28 cellular contexts compared by ENCODE assay signal in genomic region chr10:65497837-65498236, GRCh38.
"Had no signal": no experiment of that assay in that cellular context is flagged by ENCODE, and none has a peak within 500 bp of the region (broad histone marks: within the 10 kb centered on the region; RNA-seq: fewer than 3 reads in every experiment).

No MANE protein-coding gene starts in this region.

- H3K36me3 ChIP-seq: neural progenitor cell, ovary, right lobe of liver, sigmoid colon, stomach, thoracic aorta, thyroid gland, tibial nerve, upper lobe of left lung, uterus had no signal

- H2AFZ ChIP-seq: neural progenitor cell, parathyroid adenoma had no signal

- H3K4me2 ChIP-seq: neural progenitor cell had no signal

- H3K27ac ChIP-seq: neural progenitor cell, ovary, parathyroid adenoma, psoas muscle, right lobe of liver, sigmoid colon, stomach, thoracic aorta, thyroid gland, tibial nerve, upper lobe of left lung, uterus had no signal

- H3K27ac Mint-ChIP-seq: natural killer cell; nephron; neural progenitor cell; progenitor cell of endocrine pancreas; stimulated activated effector memory CD8-positive, alpha-beta T cell treated with anti-CD3 and anti-CD28 coated beads, Interleukin-12 subunit alpha, Interleukin-12 subunit beta, amount 100 ng/mL, for 72 hours; stimulated activated naive B cell treated with anti-CD40 and anti-IgM and Interleukin-4, amounts not matched to agents 10 μg/mL and 1 μg/mL and 100 μg/mL, for 72 hours; stimulated activated naive CD8-positive, alpha-beta T cell treated with anti-CD3 and anti-CD28 coated beads, Interleukin-15, Interleukin-2, amounts not matched to agents 100 ng/mL and 50 ng/mL, for 24 hours had no signal

- H3K27me3 ChIP-seq: neural progenitor cell, ovary, right lobe of liver, sigmoid colon, stomach, thyroid gland, tibial nerve, upper lobe of left lung, uterus had no signal

- H3K27me3 Mint-ChIP-seq: progenitor cell of endocrine pancreas; stimulated activated naive B cell treated with anti-CD40 and anti-IgM and Interleukin-4, amounts not matched to agents 10 μg/mL and 1 μg/mL and 100 μg/mL, for 72 hours; stimulated activated naive CD8-positive, alpha-beta T cell treated with anti-CD3 and anti-CD28 coated beads, Interleukin-15, Interleukin-2, amounts not matched to agents 100 ng/mL and 50 ng/mL, for 24 hours had no signal

- ATAC-seq: natural killer cell; psoas muscle; right cardiac atrium; right lobe of liver; stimulated activated effector memory CD8-positive, alpha-beta T cell treated with anti-CD3 and anti-CD28 coated beads, Interleukin-12 subunit alpha, Interleukin-12 subunit beta, amount 100 ng/mL, for 72 hours; stimulated activated naive B cell treated with anti-CD40 and anti-IgM and Interleukin-4, amounts not matched to agents 10 μg/mL and 1 μg/mL and 100 μg/mL, for 72 hours had no signal

- H3K9ac ChIP-seq: neural progenitor cell, parathyroid adenoma had no signal

- H3K9me3 Mint-ChIP-seq: nephron, neural progenitor cell had no signal

- FAIRE-seq: small intestine had no signal

- H3K79me2 ChIP-seq: parathyroid adenoma had no signal

- H3K4me3 Mint-ChIP-seq: natural killer cell; nephron; neural progenitor cell; stimulated activated effector memory CD8-positive, alpha-beta T cell treated with anti-CD3 and anti-CD28 coated beads, Interleukin-12 subunit alpha, Interleukin-12 subunit beta, amount 100 ng/mL, for 72 hours; stimulated activated naive B cell treated with anti-CD40 and anti-IgM and Interleukin-4, amounts not matched to agents 10 μg/mL and 1 μg/mL and 100 μg/mL, for 72 hours; stimulated activated naive CD8-positive, alpha-beta T cell treated with anti-CD3 and anti-CD28 coated beads, Interleukin-15, Interleukin-2, amounts not matched to agents 100 ng/mL and 50 ng/mL, for 24 hours had no signal

- H3K4me1 ChIP-seq: neural progenitor cell, parathyroid adenoma, psoas muscle, right lobe of liver, sigmoid colon, stomach, thyroid gland, tibial nerve, upper lobe of left lung, uterus had no signal

- H3K4me1 Mint-ChIP-seq: natural killer cell; nephron; neural progenitor cell; stimulated activated effector memory CD8-positive, alpha-beta T cell treated with anti-CD3 and anti-CD28 coated beads, Interleukin-12 subunit alpha, Interleukin-12 subunit beta, amount 100 ng/mL, for 72 hours; stimulated activated naive B cell treated with anti-CD40 and anti-IgM and Interleukin-4, amounts not matched to agents 10 μg/mL and 1 μg/mL and 100 μg/mL, for 72 hours had no signal

- DNase-seq: natural killer cell; occipital lobe; ovary; posterior cingulate gyrus; psoas muscle; right cardiac atrium; right lobe of liver; sigmoid colon; small intestine; stimulated activated CD4-positive, alpha-beta T cell treated with anti-CD3 and anti-CD28 coated beads, Interleukin-15, amount 100 ng/mL, for 24 hours; stimulated activated CD4-positive, alpha-beta T cell treated with anti-CD3 and anti-CD28 coated beads, Interleukin-2, amount 100 ng/mL, for 24 hours; stimulated activated CD4-positive, alpha-beta T cell treated with anti-CD3 and anti-CD28 coated beads, Interleukin-2, amount 100 ng/mL, for 48 hours; stimulated activated CD4-positive, alpha-beta T cell treated with anti-CD3 and anti-CD28 coated beads, Interleukin-4, amount 100 ng/mL, for 24 hours; stimulated activated naive B cell treated with anti-CD40 and anti-IgM and Interleukin-4, amounts not matched to agents 10 μg/mL and 1 μg/mL and 100 μg/mL, for 72 hours; stimulated activated naive CD4-positive, alpha-beta T cell treated with Interleukin-2 at 50 U/mL for 16 hours; stomach; thyroid gland; trophoblast cell; upper lobe of left lung; uterus had no signal

- H3K36me3 Mint-ChIP-seq: natural killer cell; neural progenitor cell; stimulated activated effector memory CD8-positive, alpha-beta T cell treated with anti-CD3 and anti-CD28 coated beads, Interleukin-12 subunit alpha, Interleukin-12 subunit beta, amount 100 ng/mL, for 72 hours; stimulated activated naive B cell treated with anti-CD40 and anti-IgM and Interleukin-4, amounts not matched to agents 10 μg/mL and 1 μg/mL and 100 μg/mL, for 72 hours had no signal

- H3K4me3 ChIP-seq: neural progenitor cell, ovary, psoas muscle, right lobe of liver, sigmoid colon, stomach, thoracic aorta, thyroid gland, tibial nerve, upper lobe of left lung, uterus had no signal

- H3K9me3 ChIP-seq: ovary, psoas muscle, right lobe of liver, sigmoid colon, stomach, thoracic aorta, thyroid gland, tibial nerve, upper lobe of left lung, uterus had no signal
